Comparison of ENCODE assay signal across 2 cellular contexts in the genomic region with DNA sequence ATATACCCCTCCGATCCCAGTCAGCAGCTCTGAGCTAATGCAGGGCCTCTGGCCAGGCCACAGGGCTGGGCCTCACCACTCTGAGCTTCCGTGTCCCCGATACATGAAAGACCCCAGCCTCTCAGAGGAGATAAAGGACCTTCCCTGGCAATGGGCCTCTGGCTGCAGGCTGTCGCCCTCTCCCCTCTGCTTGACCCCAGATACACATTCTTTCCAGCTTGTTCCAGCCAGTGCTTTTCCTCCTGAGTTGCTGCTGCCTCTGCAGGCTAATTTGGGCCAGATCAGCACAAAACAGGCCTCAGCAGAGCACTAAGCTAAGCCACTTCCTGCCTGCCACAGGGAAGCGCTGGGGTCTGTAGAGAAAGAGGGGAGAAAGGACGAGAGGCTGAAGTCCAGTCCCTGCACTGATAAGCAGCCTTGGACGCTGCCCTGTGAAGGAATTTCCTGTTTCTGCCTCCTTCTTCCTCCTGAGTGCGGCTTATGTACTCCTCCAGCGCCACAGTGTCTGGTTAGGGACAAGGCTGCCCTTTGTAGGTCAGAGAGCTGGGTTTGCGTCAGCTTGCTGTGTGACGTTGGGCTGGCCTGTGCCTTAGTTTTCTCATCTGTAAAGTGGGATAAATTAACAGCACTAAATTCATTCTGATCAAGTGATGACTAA.
TF ChIP-seq lines count a peak whose summit lies in the region.

No MANE protein-coding gene starts in this region.

TF ChIP-seq in endothelial cell of umbilical vein, 7 proteins besides CTCF, POLR2A, EP300 and RAD21 (continued from another document):
- TF ChIP-seq JUN (IDR thresholded peaks at IDR 0.05; ENCODE audit: borderline replicate concordance, insufficient read depth, insufficient read length, low read depth) (no peak), EZH2 (IDR thresholded peaks at IDR 0.05; ENCODE audit: borderline replicate concordance, low read depth, low read length, severe bottlenecking) (no peak), POLR2AphosphoS5 (IDR thresholded peaks at IDR 0.05; ENCODE audit: insufficient read depth, low read depth, low read length) (peak; percentile 85), FOS (IDR thresholded peaks at IDR 0.05; ENCODE audit: borderline replicate concordance, insufficient read depth, low read length) (peak; percentile 49)
- TF ChIP-seq, protein P1, sequence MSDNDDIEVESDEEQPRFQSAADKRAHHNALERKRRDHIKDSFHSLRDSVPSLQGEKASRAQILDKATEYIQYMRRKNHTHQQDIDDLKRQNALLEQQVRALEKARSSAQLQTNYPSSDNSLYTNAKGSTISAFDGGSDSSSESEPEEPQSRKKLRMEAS (IDR thresholded peaks at IDR 0.05; ENCODE audit: insufficient read depth, insufficient read length), result no peak

TF ChIP-seq in GM12891, 5 proteins besides CTCF, POLR2A, EP300 and RAD21 (continued from another document):
- TF ChIP-seq POLR2AphosphoS5 (IDR thresholded peaks at IDR 0.05; ENCODE audit: low read depth, low read length), result no peak
